ENCODE assay signal across 1 cellular context in the genomic region with DNA sequence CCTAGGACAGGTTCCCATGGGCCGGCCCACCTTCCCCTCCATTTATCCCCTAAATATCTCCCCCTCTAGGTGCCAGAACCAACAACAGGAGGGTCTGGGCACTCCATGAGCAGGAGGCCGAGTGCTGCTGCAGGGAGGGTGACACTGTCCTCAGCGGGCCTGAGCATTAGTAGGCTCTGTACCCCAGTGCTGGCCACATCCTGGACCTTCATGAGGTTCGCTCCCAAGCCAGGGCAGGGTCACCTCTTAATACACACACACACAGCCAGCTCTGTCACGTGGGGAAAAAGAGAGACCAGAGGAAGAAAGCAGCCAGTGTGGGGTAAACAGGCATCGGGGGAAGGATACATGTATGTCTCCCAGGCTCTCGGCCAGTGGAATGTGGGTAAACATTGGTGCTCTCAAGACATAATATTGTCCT.
TF ChIP-seq lines count a peak whose summit lies in the region.

No MANE protein-coding gene starts in this region.

TF ChIP-seq in K562, 482 proteins besides CTCF, POLR2A, EP300 and RAD21:
- TF ChIP-seq MAFK (IDR thresholded peaks at IDR 0.05; ENCODE audit: low read length) (no peak), KAT2B (IDR thresholded peaks at IDR 0.05; ENCODE audit: low read depth, low read length) (no peak), FUS (optimal IDR thresholded peaks at IDR 0.05; ENCODE audit: low read depth, low read length) (no peak), BRD4 (IDR thresholded peaks at IDR 0.05) (no peak), ARHGAP35 (IDR thresholded peaks at IDR 0.05; ENCODE audit: partially characterized antibody) (no peak)
- TF ChIP-seq, protein P1, sequence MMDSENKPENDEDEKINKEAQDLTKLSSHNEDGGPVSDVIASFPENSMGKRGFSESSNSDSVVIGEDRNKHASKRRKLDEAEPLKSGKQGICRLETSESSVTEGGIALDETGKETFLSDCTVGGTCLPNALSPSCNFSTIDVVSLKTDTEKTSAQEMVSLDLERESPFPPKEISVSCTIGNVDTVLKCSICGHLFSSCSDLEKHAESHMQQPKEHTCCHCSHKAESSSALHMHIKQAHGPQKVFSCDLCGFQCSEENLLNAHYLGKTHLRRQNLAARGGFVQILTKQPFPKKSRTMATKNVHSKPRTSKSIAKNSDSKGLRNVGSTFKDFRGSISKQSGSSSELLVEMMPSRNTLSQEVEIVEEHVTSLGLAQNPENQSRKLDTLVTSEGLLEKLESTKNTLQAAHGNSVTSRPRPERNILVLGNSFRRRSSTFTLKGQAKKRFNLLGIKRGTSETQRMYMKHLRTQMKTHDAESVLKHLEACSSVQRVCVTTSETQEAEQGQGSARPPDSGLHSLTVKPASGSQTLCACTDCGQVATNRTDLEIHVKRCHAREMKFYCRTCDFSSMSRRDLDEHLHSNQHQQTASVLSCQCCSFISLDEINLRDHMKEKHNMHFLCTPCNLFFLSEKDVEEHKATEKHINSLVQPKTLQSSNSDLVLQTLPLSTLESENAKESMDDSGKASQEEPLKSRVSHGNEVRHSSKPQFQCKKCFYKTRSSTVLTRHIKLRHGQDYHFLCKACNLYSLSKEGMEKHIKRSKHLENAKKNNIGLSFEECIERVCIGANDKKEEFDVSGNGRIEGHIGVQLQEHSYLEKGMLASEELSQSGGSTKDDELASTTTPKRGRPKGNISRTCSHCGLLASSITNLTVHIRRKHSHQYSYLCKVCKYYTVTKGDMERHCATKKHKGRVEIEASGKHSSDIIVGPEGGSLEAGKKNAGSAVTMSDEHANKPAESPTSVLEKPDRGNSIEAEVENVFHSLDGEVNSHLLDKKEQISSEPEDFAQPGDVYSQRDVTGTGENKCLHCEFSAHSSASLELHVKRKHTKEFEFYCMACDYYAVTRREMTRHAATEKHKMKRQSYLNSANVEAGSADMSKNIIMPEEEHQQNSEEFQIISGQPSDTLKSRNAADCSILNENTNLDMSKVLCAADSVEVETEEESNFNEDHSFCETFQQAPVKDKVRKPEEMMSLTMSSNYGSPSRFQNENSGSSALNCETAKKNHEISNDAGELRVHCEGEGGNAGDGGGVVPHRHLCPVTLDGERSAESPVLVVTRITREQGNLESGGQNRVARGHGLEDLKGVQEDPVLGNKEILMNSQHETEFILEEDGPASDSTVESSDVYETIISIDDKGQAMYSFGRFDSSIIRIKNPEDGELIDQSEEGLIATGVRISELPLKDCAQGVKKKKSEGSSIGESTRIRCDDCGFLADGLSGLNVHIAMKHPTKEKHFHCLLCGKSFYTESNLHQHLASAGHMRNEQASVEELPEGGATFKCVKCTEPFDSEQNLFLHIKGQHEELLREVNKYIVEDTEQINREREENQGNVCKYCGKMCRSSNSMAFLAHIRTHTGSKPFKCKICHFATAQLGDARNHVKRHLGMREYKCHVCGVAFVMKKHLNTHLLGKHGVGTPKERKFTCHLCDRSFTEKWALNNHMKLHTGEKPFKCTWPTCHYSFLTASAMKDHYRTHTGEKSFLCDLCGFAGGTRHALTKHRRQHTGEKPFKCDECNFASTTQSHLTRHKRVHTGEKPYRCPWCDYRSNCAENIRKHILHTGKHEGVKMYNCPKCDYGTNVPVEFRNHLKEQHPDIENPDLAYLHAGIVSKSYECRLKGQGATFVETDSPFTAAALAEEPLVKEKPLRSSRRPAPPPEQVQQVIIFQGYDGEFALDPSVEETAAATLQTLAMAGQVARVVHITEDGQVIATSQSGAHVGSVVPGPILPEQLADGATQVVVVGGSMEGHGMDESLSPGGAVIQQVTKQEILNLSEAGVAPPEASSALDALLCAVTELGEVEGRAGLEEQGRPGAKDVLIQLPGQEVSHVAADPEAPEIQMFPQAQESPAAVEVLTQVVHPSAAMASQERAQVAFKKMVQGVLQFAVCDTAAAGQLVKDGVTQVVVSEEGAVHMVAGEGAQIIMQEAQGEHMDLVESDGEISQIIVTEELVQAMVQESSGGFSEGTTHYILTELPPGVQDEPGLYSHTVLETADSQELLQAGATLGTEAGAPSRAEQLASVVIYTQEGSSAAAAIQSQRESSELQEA (IDR thresholded peaks at IDR 0.05; ENCODE audit: low read depth): no peak
- TF ChIP-seq, protein P2, sequence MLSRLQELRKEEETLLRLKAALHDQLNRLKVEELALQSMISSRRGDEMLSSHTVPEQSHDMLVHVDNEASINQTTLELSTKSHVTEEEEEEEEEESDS (CRISPR knock-in tag; IDR thresholded peaks at IDR 0.05): no peak
- TF ChIP-seq, protein P3, sequence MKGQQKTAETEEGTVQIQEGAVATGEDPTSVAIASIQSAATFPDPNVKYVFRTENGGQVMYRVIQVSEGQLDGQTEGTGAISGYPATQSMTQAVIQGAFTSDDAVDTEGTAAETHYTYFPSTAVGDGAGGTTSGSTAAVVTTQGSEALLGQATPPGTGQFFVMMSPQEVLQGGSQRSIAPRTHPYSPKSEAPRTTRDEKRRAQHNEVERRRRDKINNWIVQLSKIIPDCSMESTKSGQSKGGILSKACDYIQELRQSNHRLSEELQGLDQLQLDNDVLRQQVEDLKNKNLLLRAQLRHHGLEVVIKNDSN (CRISPR knock-in tag; IDR thresholded peaks at IDR 0.05): 0 out of 2 replicates have a peak, but pooled peaks have one; percentile 13
